1 cellular context compared by ENCODE assay signal in the genomic region with DNA sequence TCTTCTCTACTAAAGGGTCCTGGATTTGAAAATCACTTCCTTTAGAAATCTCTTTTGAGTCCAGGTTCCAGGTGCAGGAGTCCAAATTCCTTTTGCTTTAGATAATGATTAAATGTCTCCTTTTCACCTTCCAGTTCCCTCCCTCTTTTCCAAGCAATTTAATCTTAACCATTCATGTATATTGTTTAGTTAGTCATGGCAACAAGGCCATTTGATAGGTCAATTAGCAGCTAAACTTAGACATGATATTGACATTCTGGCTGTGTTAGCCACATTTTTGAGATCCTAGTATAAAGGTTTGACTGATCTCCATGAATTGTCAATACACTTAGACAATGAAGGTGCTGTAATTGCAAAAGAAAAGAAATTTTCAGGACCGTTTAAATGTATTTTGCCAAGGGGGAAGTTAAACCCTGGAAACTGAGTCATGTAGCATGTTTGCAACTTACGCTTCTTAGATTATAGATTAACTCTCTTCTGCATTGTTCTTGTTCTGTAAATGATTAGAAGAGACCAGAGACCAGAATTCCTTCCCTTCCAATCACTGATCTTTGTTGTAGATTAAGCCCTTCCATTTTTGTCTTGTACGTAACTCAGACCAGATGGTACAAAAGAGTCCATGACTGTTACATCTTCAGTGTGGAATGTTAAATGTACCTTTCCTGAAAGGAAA.
TF ChIP-seq lines count a peak whose summit lies in the region.

No MANE protein-coding gene starts in this region.

TF ChIP-seq in IMR-90, 13 proteins besides CTCF, POLR2A, EP300 and RAD21:
- no peak for TF ChIP-seq CHD1 (IDR thresholded peaks at IDR 0.05; ENCODE audit: low read depth, low read length)
- TF ChIP-seq SMC3 (IDR thresholded peaks at IDR 0.05; ENCODE audit: low read depth, low read length) = no peak
- TF ChIP-seq NFE2L2 (IDR thresholded peaks at IDR 0.05; ENCODE audit: low read depth, low read length) = no peak
- TF ChIP-seq, protein P1, sequence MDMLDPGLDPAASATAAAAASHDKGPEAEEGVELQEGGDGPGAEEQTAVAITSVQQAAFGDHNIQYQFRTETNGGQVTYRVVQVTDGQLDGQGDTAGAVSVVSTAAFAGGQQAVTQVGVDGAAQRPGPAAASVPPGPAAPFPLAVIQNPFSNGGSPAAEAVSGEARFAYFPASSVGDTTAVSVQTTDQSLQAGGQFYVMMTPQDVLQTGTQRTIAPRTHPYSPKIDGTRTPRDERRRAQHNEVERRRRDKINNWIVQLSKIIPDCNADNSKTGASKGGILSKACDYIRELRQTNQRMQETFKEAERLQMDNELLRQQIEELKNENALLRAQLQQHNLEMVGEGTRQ (IDR thresholded peaks at IDR 0.05; ENCODE audit: low read depth, low read length) = no peak
- no peak for TF ChIP-seq BHLHE40 (IDR thresholded peaks at IDR 0.05; ENCODE audit: low read depth, low read length)
- TF ChIP-seq, protein P2, sequence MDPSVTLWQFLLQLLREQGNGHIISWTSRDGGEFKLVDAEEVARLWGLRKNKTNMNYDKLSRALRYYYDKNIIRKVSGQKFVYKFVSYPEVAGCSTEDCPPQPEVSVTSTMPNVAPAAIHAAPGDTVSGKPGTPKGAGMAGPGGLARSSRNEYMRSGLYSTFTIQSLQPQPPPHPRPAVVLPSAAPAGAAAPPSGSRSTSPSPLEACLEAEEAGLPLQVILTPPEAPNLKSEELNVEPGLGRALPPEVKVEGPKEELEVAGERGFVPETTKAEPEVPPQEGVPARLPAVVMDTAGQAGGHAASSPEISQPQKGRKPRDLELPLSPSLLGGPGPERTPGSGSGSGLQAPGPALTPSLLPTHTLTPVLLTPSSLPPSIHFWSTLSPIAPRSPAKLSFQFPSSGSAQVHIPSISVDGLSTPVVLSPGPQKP (IDR thresholded peaks at IDR 0.05; ENCODE audit: borderline replicate concordance, low read depth, low read length) = no peak
- TF ChIP-seq CEBPB (IDR thresholded peaks at IDR 0.05; ENCODE audit: low read depth, low read length) = no peak
- no peak for TF ChIP-seq MAFK (IDR thresholded peaks at IDR 0.05; ENCODE audit: low read depth, low read length)
- TF ChIP-seq RCOR1 (IDR thresholded peaks at IDR 0.05; ENCODE audit: insufficient replicate concordance, low read length) = no peak
- no peak for TF ChIP-seq MXI1 (IDR thresholded peaks at IDR 0.05; ENCODE audit: borderline replicate concordance, low read depth, low read length)
- no peak for TF ChIP-seq MAZ (IDR thresholded peaks at IDR 0.05; ENCODE audit: borderline replicate concordance, low read depth, low read length)
- no peak for TF ChIP-seq RFX5 (IDR thresholded peaks at IDR 0.05; ENCODE audit: low read depth, low read length)
- no peak for TF ChIP-seq FOS (IDR thresholded peaks at IDR 0.05; ENCODE audit: low read depth, low read length)
TF ChIP-seq in IMR-90: peak in this region for 0.
